Comparison of ENCODE assay signal across 1 cellular context in the genomic region with DNA sequence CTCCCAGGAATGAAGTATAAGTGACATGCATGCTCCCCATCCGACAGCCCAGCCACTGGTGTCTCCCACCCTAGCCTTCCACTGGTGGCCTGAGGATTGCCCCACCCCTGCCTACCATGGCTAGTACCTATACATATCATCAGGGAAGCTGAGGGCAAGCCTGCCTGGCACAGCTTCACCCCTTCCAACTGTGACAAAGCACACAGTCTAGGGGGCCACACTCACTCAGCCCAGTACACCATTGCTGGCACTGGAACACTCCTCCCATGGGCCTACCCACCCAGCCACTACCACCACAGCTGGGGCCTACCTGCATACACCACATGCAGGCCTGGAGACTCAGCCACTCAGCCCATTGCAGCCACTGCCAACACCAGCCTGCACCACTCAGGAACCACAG.
TF ChIP-seq lines count a peak whose summit lies in the region.

No MANE protein-coding gene starts in this region.

TF ChIP-seq in H1, 55 proteins besides CTCF, POLR2A, EP300 and RAD21:
- no peak for TF ChIP-seq SIN3A (conservative IDR thresholded peaks at IDR 0.05 in 1 of 2, IDR thresholded peaks at IDR 0.05 in 1 of 2; ENCODE audit: low read depth in 1 of 2, low read length in 2 of 2)
- no peak for TF ChIP-seq JUND (IDR thresholded peaks at IDR 0.05; ENCODE audit: low read length)
- no peak for TF ChIP-seq TAF7 (optimal IDR thresholded peaks at IDR 0.05; ENCODE audit: borderline replicate concordance, low read depth, low read length)
- no peak for TF ChIP-seq SAP30 (IDR thresholded peaks at IDR 0.05; ENCODE audit: insufficient read depth, insufficient replicate concordance, low read length)
- no peak for TF ChIP-seq SP1 (IDR thresholded peaks at IDR 0.05; ENCODE audit: low read depth, low read length)
- no peak for TF ChIP-seq NRF1 (IDR thresholded peaks at IDR 0.05; ENCODE audit: low read depth, low read length)
- TF ChIP-seq, protein P1, sequence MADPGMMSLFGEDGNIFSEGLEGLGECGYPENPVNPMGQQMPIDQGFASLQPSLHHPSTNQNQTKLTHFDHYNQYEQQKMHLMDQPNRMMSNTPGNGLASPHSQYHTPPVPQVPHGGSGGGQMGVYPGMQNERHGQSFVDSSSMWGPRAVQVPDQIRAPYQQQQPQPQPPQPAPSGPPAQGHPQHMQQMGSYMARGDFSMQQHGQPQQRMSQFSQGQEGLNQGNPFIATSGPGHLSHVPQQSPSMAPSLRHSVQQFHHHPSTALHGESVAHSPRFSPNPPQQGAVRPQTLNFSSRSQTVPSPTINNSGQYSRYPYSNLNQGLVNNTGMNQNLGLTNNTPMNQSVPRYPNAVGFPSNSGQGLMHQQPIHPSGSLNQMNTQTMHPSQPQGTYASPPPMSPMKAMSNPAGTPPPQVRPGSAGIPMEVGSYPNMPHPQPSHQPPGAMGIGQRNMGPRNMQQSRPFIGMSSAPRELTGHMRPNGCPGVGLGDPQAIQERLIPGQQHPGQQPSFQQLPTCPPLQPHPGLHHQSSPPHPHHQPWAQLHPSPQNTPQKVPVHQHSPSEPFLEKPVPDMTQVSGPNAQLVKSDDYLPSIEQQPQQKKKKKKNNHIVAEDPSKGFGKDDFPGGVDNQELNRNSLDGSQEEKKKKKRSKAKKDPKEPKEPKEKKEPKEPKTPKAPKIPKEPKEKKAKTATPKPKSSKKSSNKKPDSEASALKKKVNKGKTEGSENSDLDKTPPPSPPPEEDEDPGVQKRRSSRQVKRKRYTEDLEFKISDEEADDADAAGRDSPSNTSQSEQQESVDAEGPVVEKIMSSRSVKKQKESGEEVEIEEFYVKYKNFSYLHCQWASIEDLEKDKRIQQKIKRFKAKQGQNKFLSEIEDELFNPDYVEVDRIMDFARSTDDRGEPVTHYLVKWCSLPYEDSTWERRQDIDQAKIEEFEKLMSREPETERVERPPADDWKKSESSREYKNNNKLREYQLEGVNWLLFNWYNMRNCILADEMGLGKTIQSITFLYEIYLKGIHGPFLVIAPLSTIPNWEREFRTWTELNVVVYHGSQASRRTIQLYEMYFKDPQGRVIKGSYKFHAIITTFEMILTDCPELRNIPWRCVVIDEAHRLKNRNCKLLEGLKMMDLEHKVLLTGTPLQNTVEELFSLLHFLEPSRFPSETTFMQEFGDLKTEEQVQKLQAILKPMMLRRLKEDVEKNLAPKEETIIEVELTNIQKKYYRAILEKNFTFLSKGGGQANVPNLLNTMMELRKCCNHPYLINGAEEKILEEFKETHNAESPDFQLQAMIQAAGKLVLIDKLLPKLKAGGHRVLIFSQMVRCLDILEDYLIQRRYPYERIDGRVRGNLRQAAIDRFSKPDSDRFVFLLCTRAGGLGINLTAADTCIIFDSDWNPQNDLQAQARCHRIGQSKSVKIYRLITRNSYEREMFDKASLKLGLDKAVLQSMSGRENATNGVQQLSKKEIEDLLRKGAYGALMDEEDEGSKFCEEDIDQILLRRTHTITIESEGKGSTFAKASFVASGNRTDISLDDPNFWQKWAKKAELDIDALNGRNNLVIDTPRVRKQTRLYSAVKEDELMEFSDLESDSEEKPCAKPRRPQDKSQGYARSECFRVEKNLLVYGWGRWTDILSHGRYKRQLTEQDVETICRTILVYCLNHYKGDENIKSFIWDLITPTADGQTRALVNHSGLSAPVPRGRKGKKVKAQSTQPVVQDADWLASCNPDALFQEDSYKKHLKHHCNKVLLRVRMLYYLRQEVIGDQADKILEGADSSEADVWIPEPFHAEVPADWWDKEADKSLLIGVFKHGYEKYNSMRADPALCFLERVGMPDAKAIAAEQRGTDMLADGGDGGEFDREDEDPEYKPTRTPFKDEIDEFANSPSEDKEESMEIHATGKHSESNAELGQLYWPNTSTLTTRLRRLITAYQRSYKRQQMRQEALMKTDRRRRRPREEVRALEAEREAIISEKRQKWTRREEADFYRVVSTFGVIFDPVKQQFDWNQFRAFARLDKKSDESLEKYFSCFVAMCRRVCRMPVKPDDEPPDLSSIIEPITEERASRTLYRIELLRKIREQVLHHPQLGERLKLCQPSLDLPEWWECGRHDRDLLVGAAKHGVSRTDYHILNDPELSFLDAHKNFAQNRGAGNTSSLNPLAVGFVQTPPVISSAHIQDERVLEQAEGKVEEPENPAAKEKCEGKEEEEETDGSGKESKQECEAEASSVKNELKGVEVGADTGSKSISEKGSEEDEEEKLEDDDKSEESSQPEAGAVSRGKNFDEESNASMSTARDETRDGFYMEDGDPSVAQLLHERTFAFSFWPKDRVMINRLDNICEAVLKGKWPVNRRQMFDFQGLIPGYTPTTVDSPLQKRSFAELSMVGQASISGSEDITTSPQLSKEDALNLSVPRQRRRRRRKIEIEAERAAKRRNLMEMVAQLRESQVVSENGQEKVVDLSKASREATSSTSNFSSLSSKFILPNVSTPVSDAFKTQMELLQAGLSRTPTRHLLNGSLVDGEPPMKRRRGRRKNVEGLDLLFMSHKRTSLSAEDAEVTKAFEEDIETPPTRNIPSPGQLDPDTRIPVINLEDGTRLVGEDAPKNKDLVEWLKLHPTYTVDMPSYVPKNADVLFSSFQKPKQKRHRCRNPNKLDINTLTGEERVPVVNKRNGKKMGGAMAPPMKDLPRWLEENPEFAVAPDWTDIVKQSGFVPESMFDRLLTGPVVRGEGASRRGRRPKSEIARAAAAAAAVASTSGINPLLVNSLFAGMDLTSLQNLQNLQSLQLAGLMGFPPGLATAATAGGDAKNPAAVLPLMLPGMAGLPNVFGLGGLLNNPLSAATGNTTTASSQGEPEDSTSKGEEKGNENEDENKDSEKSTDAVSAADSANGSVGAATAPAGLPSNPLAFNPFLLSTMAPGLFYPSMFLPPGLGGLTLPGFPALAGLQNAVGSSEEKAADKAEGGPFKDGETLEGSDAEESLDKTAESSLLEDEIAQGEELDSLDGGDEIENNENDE (IDR thresholded peaks at IDR 0.05; ENCODE audit: insufficient replicate concordance, low read length): no peak
- TF ChIP-seq SP2 (IDR thresholded peaks at IDR 0.05; ENCODE audit: low read length): no peak
- no peak for TF ChIP-seq CHD1 (IDR thresholded peaks at IDR 0.05; ENCODE audit: low read depth, low read length)
- TF ChIP-seq, protein P2, sequence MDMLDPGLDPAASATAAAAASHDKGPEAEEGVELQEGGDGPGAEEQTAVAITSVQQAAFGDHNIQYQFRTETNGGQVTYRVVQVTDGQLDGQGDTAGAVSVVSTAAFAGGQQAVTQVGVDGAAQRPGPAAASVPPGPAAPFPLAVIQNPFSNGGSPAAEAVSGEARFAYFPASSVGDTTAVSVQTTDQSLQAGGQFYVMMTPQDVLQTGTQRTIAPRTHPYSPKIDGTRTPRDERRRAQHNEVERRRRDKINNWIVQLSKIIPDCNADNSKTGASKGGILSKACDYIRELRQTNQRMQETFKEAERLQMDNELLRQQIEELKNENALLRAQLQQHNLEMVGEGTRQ (IDR thresholded peaks at IDR 0.05; ENCODE audit: low read length): no peak
- TF ChIP-seq EGR1 (IDR thresholded peaks at IDR 0.05; ENCODE audit: borderline replicate concordance, low read depth, low read length): no peak
- TF ChIP-seq NANOG (IDR thresholded peaks at IDR 0.05; ENCODE audit: insufficient read depth, low read depth, low read length, poor library complexity, severe bottlenecking): no peak
- TF ChIP-seq TAF1 (IDR thresholded peaks at IDR 0.05; ENCODE audit: low read depth, low read length): no peak
- no peak for TF ChIP-seq CEBPB (IDR thresholded peaks at IDR 0.05; ENCODE audit: low read depth, low read length)
- TF ChIP-seq SIRT6 (IDR thresholded peaks at IDR 0.05; ENCODE audit: low read length): no peak
- TF ChIP-seq RXRA (IDR thresholded peaks at IDR 0.05; ENCODE audit: insufficient read depth, low read depth, low read length): no peak
- no peak for TF ChIP-seq SRF (IDR thresholded peaks at IDR 0.05; ENCODE audit: low read depth, low read length)
- TF ChIP-seq, protein P3, sequence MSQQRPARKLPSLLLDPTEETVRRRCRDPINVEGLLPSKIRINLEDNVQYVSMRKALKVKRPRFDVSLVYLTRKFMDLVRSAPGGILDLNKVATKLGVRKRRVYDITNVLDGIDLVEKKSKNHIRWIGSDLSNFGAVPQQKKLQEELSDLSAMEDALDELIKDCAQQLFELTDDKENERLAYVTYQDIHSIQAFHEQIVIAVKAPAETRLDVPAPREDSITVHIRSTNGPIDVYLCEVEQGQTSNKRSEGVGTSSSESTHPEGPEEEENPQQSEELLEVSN (IDR thresholded peaks at IDR 0.05): no peak
- no peak for TF ChIP-seq KDM4A (IDR thresholded peaks at IDR 0.05; ENCODE audit: low read depth, low read length, severe bottlenecking)
